1 cellular context compared by ENCODE assay signal in the genomic region with DNA sequence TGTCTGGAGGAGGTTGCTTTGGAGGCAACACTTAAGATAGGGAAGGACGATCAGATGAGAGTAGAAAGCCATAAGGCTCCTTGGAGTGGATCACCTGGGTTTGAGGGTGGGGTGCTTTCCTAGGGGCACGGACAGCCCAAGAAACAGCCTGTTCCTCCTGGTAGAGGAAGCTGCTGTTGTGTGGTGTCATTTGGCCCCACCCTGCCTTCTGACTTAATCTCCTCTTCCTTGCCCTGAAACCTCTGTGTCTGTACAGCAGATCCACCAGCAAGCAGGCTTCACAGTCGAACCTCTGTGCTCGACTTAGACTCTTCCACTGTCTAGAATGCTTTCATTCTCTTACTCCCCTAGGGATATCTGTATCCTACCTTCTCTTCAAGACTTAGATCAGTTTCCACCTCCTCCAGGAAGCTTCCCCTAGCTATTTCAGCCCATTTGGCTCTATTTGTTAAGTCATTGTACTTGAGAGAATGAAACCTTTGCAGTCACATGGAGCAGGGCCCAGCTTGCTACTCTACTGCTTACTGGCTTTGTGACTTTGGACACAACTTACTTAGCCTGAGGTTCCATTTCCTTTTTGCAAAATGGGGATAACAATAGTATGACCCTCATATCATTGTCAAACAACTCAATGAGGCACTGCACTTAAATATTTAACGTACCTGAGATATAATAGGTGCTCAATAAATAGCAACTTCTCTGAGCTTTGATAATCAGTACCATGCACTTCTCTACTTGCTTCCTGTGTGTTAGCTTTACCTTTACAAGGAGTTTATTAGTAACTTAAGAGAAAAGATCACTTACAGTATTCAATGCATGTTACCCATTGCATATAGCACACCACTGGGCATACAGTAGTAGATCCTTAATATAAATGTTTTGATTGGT.
A peak's percentile ranks its signal among the peaks of the same experiment; 100 is the strongest.
TF ChIP-seq lines count a peak whose summit lies in the region.

No MANE protein-coding gene starts in this region.

TF ChIP-seq in K562, 482 proteins besides CTCF, POLR2A, EP300 and RAD21 (continued from another document):
- TF ChIP-seq BRF2 (IDR thresholded peaks at IDR 0.05; ENCODE audit: borderline replicate concordance, insufficient read depth, insufficient read length), result no peak
- peak; percentile 22; the same call in 1 of the 2 replicates for TF ChIP-seq EP400 (IDR thresholded peaks at IDR 0.05)
- TF ChIP-seq, protein P1, sequence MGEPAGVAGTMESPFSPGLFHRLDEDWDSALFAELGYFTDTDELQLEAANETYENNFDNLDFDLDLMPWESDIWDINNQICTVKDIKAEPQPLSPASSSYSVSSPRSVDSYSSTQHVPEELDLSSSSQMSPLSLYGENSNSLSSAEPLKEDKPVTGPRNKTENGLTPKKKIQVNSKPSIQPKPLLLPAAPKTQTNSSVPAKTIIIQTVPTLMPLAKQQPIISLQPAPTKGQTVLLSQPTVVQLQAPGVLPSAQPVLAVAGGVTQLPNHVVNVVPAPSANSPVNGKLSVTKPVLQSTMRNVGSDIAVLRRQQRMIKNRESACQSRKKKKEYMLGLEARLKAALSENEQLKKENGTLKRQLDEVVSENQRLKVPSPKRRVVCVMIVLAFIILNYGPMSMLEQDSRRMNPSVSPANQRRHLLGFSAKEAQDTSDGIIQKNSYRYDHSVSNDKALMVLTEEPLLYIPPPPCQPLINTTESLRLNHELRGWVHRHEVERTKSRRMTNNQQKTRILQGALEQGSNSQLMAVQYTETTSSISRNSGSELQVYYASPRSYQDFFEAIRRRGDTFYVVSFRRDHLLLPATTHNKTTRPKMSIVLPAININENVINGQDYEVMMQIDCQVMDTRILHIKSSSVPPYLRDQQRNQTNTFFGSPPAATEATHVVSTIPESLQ (CRISPR knock-in tag; IDR thresholded peaks at IDR 0.05), result no peak
- TF ChIP-seq, protein P2, sequence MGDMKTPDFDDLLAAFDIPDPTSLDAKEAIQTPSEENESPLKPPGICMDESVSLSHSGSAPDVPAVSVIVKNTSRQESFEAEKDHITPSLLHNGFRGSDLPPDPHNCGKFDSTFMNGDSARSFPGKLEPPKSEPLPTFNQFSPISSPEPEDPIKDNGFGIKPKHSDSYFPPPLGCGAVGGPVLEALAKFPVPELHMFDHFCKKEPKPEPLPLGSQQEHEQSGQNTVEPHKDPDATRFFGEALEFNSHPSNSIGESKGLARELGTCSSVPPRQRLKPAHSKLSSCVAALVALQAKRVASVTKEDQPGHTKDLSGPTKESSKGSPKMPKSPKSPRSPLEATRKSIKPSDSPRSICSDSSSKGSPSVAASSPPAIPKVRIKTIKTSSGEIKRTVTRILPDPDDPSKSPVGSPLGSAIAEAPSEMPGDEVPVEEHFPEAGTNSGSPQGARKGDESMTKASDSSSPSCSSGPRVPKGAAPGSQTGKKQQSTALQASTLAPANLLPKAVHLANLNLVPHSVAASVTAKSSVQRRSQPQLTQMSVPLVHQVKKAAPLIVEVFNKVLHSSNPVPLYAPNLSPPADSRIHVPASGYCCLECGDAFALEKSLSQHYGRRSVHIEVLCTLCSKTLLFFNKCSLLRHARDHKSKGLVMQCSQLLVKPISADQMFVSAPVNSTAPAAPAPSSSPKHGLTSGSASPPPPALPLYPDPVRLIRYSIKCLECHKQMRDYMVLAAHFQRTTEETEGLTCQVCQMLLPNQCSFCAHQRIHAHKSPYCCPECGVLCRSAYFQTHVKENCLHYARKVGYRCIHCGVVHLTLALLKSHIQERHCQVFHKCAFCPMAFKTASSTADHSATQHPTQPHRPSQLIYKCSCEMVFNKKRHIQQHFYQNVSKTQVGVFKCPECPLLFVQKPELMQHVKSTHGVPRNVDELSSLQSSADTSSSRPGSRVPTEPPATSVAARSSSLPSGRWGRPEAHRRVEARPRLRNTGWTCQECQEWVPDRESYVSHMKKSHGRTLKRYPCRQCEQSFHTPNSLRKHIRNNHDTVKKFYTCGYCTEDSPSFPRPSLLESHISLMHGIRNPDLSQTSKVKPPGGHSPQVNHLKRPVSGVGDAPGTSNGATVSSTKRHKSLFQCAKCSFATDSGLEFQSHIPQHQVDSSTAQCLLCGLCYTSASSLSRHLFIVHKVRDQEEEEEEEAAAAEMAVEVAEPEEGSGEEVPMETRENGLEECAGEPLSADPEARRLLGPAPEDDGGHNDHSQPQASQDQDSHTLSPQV (IDR thresholded peaks at IDR 0.05), result 0 out of 2 replicates have a peak, but pooled peaks have one; percentile 28
- TF ChIP-seq YY1 (IDR thresholded peaks at IDR 0.05; ENCODE audit: borderline replicate concordance in 1 of 3, control insufficient read depth in 1 of 3, extremely low read depth in 1 of 3, insufficient read depth in 3 of 3, insufficient read length in 1 of 3, insufficient replicate concordance in 2 of 3, low read depth in 1 of 3, low read length in 2 of 3), result peak in 1 of 3 experiments; percentile 32
- no peak for TF ChIP-seq PHF20 (IDR thresholded peaks at IDR 0.05; ENCODE audit: partially characterized antibody)
- TF ChIP-seq RBM25 (IDR thresholded peaks at IDR 0.05; ENCODE audit: low read depth, low read length, severe bottlenecking), result peak; percentile 13
- TF ChIP-seq SUPT5H (IDR thresholded peaks at IDR 0.05), result peak; percentile 30; the same call in 1 of the 2 replicates
- no peak for TF ChIP-seq RBM22 (IDR thresholded peaks at IDR 0.05; ENCODE audit: low read depth, low read length, poor library complexity, severe bottlenecking)
- TF ChIP-seq, protein P3, sequence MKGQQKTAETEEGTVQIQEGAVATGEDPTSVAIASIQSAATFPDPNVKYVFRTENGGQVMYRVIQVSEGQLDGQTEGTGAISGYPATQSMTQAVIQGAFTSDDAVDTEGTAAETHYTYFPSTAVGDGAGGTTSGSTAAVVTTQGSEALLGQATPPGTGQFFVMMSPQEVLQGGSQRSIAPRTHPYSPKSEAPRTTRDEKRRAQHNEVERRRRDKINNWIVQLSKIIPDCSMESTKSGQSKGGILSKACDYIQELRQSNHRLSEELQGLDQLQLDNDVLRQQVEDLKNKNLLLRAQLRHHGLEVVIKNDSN (CRISPR knock-in tag; IDR thresholded peaks at IDR 0.05), result peak; percentile 47; the same call in 1 of the 2 replicates
- no peak for TF ChIP-seq LCOR (CRISPR knock-in tag; IDR thresholded peaks at IDR 0.05)
- TF ChIP-seq, protein P4, sequence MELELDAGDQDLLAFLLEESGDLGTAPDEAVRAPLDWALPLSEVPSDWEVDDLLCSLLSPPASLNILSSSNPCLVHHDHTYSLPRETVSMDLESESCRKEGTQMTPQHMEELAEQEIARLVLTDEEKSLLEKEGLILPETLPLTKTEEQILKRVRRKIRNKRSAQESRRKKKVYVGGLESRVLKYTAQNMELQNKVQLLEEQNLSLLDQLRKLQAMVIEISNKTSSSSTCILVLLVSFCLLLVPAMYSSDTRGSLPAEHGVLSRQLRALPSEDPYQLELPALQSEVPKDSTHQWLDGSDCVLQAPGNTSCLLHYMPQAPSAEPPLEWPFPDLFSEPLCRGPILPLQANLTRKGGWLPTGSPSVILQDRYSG (tag; conservative IDR thresholded peaks at IDR 0.05; ENCODE audit: low read depth), result 0 out of 2 replicates have a peak, but pooled peaks have one; percentile 28
- TF ChIP-seq TBP (optimal IDR thresholded peaks at IDR 0.05; ENCODE audit: low read depth, low read length), result peak; percentile 52
- peak; percentile 28; the same call in 1 of the 2 replicates for TF ChIP-seq ZNF316 (IDR thresholded peaks at IDR 0.05)
- TF ChIP-seq PRDM10 (IDR thresholded peaks at IDR 0.05; ENCODE audit: partially characterized antibody), result peak; percentile 71
- no peak for TF ChIP-seq ZSCAN32 (CRISPR knock-in tag; IDR thresholded peaks at IDR 0.05)
- peak; percentile 33 for TF ChIP-seq POLR2B (IDR thresholded peaks at IDR 0.05; ENCODE audit: low read depth, partially characterized antibody)
- peak; percentile 42; the same call in 1 of the 2 replicates for TF ChIP-seq L3MBTL2 (IDR thresholded peaks at IDR 0.05)
- TF ChIP-seq RAD51 (IDR thresholded peaks at IDR 0.05; ENCODE audit: borderline replicate concordance, low read depth), result 0 out of 2 replicates have a peak, but pooled peaks have one; percentile 6
